Comparison of ENCODE assay signal across 21 cellular contexts in genomic region chr11:133936551-133936950, GRCh38. TPM values are rescaled to one million over a fixed set of nuclear protein-coding genes. Genes with fewer than 3 reads are reported as not detected.
DNase-seq lines count a peak whose midpoint lies in the region; ATAC-seq, FAIRE-seq and TF ChIP-seq lines count a peak whose summit lies in the region.
"Had no signal": no experiment of that assay in that cellular context is flagged by ENCODE, and none has a peak within 500 bp of the region (broad histone marks: within the 10 kb centered on the region; RNA-seq: fewer than 3 reads in every experiment).

No MANE protein-coding gene starts in this region.

- H3K4me1 Mint-ChIP-seq in naive thymus-derived CD4-positive, alpha-beta T cell: peaks cover 0 to 29% (median 4%) of the 10 kb centered on the region in 7 donors
- H3K4me1 Mint-ChIP-seq: GM23338 had no signal

- H3K4me3 ChIP-seq in NT2/D1 (ENCODE audit: insufficient read length, low read depth) (no peak overlapping the region), aorta (ENCODE audit: low read length in 2 of 2) (no peak overlapping the region), brain microvascular endothelial cell (ENCODE audit: low read depth, low read length) (no peak overlapping the region), HepG2 (replicated peaks in 1 of 3; ENCODE audit: insufficient read depth in 1 of 3, low read depth in 2 of 3, low read length in 3 of 3) (no peak overlapping the region)
- no peak overlapping the region for H3K4me3 ChIP-seq in naive thymus-derived CD4-positive, alpha-beta T cell (ENCODE audit: low read length)
- H3K4me3 ChIP-seq: GM23338, Peyer's patch, SJCRH30 had no signal

- H3K9me3 ChIP-seq in NT2/D1 (ENCODE audit: insufficient read depth, low read length) (peaks cover 5% of the 10 kb centered on the region; the same call in 1 of the 2 replicates), aorta (ENCODE audit: control insufficient read depth, low read length) (no peaks in the 10 kb centered on the region), HepG2 (ENCODE audit: low read length) (no peaks in the 10 kb centered on the region)
- H3K9me3 ChIP-seq in naive thymus-derived CD4-positive, alpha-beta T cell (ENCODE audit: control insufficient read depth in 2 of 3, low read length in 3 of 3): no peaks in the 10 kb centered on the region
- H3K9me3 ChIP-seq: Peyer's patch, SJCRH30 had no signal

- POLR2A ChIA-PET in naive thymus-derived CD4-positive, alpha-beta T cell (lab: Charles Lee): no interaction called here
- POLR2A ChIA-PET in HepG2 (lab: Yijun Ruan, JAX): no interaction called here

- peaks cover 0 to 2% (median 0%) of the 10 kb centered on the region in 11 donors for H3K9me3 Mint-ChIP-seq in naive thymus-derived CD4-positive, alpha-beta T cell
- H3K9me3 Mint-ChIP-seq: CD8-positive, alpha-beta T cell; GM23338 had no signal

- WGBS in aorta, 2 donors: 73 to 74% methylated on average over 10 of the region's 10 CpGs
- 21% methylated on average over 2 of the region's 10 CpGs for WGBS in HepG2 (ENCODE audit: low lambda C conversion rate)

- H3K27ac Mint-ChIP-seq in naive thymus-derived CD4-positive, alpha-beta T cell: no peak overlapping the region
- H3K27ac Mint-ChIP-seq: CD8-positive, alpha-beta T cell; GM23338 had no signal

- no peak overlapping the region for H2AFZ ChIP-seq in HepG2 (ENCODE audit: low read length)
- H2AFZ ChIP-seq: GM23338 had no signal

- no peak overlapping the region for H3K4me2 ChIP-seq in HepG2 (ENCODE audit: low read depth, low read length)
- H3K4me2 ChIP-seq: GM23338 had no signal

- peak overlapping the region; percentile 23 for H3K27ac ChIP-seq in angular gyrus (ENCODE audit: low read depth, low read length)
- H3K27ac ChIP-seq in naive thymus-derived CD4-positive, alpha-beta T cell (ENCODE audit: low read depth, low read length): no peak overlapping the region
- no peak overlapping the region for H3K27ac ChIP-seq in aorta (ENCODE audit: low read depth in 1 of 2, low read length in 2 of 2)
- no peak overlapping the region for H3K27ac ChIP-seq in brain microvascular endothelial cell
- H3K27ac ChIP-seq in HepG2 (ENCODE audit: extremely low read length, insufficient read depth, low read length): no peak overlapping the region
- H3K27ac ChIP-seq: Peyer's patch, SJCRH30 had no signal

- H3K27me3 ChIP-seq in NT2/D1 (ENCODE audit: insufficient read depth, insufficient read length) (no peaks in the 10 kb centered on the region), aorta (ENCODE audit: control insufficient read depth in 1 of 2, insufficient read depth in 2 of 2, low read length in 1 of 2) (no peaks in the 10 kb centered on the region), brain microvascular endothelial cell (replicated peaks) (no peaks in the 10 kb centered on the region), HepG2 (ENCODE audit: control insufficient read depth in 1 of 2, insufficient read depth in 2 of 2, low read length in 2 of 2) (peaks cover 3 to 43% of the 10 kb centered on the region in 2 experiments; a peak in 4 of 5 replicates)
- H3K27me3 ChIP-seq in naive thymus-derived CD4-positive, alpha-beta T cell (ENCODE audit: control insufficient read depth in 2 of 2, insufficient read depth in 2 of 2, low read length in 2 of 2): no peaks in the 10 kb centered on the region
- H3K27me3 ChIP-seq: Peyer's patch had no signal

- CTCF ChIA-PET in naive thymus-derived CD4-positive, alpha-beta T cell (lab: Charles Lee): no interaction called here
- CTCF ChIA-PET in HepG2 (lab: Yijun Ruan, JAX; ENCODE audit: low intra/inter-chr PET ratio, low total read pairs): no interaction called here

- no TSS peak for BruUV-seq in HepG2 (replicated peaks; lab: Mats Ljungman, UMichigan)

- TF ChIP-seq POLR2A in HepG2 (IDR thresholded peaks at IDR 0.05; ENCODE audit: insufficient read depth in 1 of 2, low read depth in 2 of 2, low read length in 2 of 2): no peak

- H3K36me3 ChIP-seq in NT2/D1 (ENCODE audit: insufficient read depth, insufficient read length, low read length): peaks cover 28% of the 10 kb centered on the region
- peaks cover 0 to 54% (median 0%) of the 10 kb centered on the region in 3 experiments for H3K36me3 ChIP-seq in naive thymus-derived CD4-positive, alpha-beta T cell (ENCODE audit: control insufficient read depth in 2 of 3, insufficient read depth in 3 of 3, low read length in 3 of 3)
- H3K36me3 ChIP-seq in aorta (ENCODE audit: control insufficient read depth in 1 of 2, insufficient read depth in 2 of 2, low read length in 1 of 2): peaks cover 0 to 2% of the 10 kb centered on the region in 2 donors
- H3K36me3 ChIP-seq in brain microvascular endothelial cell (replicated peaks): no peaks in the 10 kb centered on the region
- H3K36me3 ChIP-seq in HepG2 (replicated peaks in 1 of 2; ENCODE audit: control insufficient read depth in 1 of 2, insufficient read depth in 2 of 2, low read length in 2 of 2): no peaks in the 10 kb centered on the region
- H3K36me3 ChIP-seq: Peyer's patch, SJCRH30 had no signal

- H3K9ac ChIP-seq in NT2/D1 (ENCODE audit: insufficient read length, low read depth) (peak overlapping the region; percentile 42), HepG2 (ENCODE audit: insufficient read depth, low read depth, low read length) (no peak overlapping the region)

- H4K20me1 ChIP-seq in HepG2 (ENCODE audit: insufficient read depth, low read length): 0 out of 2 replicates have a peak, but pooled peaks cover 2% of the 10 kb centered on the region

- no peaks in the 10 kb centered on the region for H3K27me3 Mint-ChIP-seq in naive thymus-derived CD4-positive, alpha-beta T cell

- peaks cover 0 to 39% (median 12%) of the 10 kb centered on the region in 5 donors for H3K36me3 Mint-ChIP-seq in naive thymus-derived CD4-positive, alpha-beta T cell

- peak; percentile 10 for ATAC-seq in naive thymus-derived CD4-positive, alpha-beta T cell
- ATAC-seq in aorta (ENCODE audit: low FRiP score) (peak; percentile 31), HepG2 (no peak; the same call in 2 of the 3 replicates)
- ATAC-seq: CD8-positive, alpha-beta T cell; GM23338 had no signal

- in situ Hi-C loops in brain microvascular endothelial cell (cut with HindIII; ENCODE audit: low pct_ligation_motif_present, low sequenced_read_pairs): no loop called here
- in situ Hi-C loops in HepG2 (cut with HindIII; ENCODE audit: extremely low pct_ligation_motif_present, low pct_unique_long_range_greater_than_20kb): no loop called here

- FAIRE-seq in HepG2 (lab: Jason Lieb, UNC): no peak
- FAIRE-seq: G401.6, GM12892, GM18507 had no signal

- TF ChIP-seq CTCF in brain microvascular endothelial cell (IDR thresholded peaks at IDR 0.05; ENCODE audit: low read depth, low read length, missing control alignments): no peak
- no peak for TF ChIP-seq CTCF in HepG2 (CRISPR knock-in tag; IDR thresholded peaks at IDR 0.05)

- H3K79me2 ChIP-seq in HepG2 (ENCODE audit: insufficient read depth, low read length): no peaks in the 10 kb centered on the region

- DNase-seq in NT2/D1 (ENCODE audit: low read depth, low spot score) (no peak), aorta (no peak), brain microvascular endothelial cell (no peak), HepG2 (ENCODE audit: low spot score) (no peak)
- DNase-seq in naive thymus-derived CD4-positive, alpha-beta T cell: no peak
- no peak for DNase-seq in activated CD4-positive, alpha-beta T cell treated with anti-CD3 and anti-CD28 coated beads, Interleukin-2, amount 50 U/mL, for 48 hours
- DNase-seq: CD8-positive, alpha-beta T cell; HCEC 1CT; IMR-90; NCI-H1105; NCI-H2029 treated with DMSO at 0.1 percent for 48 hours; NCI-H345; NCI-H524 treated with DMSO at 0.1 percent for 48 hours; NCI-H82; Peyer's patch; SJCRH30 had no signal

- intact Hi-C loops in naive thymus-derived CD4-positive, alpha-beta T cell (cut with micrococcal nuclease): no loop called here
- intact Hi-C loops in aorta (cut with DNase I) (no loop called here), HepG2 (cut with micrococcal nuclease; ENCODE audit: unreplicated experiment) (no loop called here)

- TF ChIP-seq EP300 in HepG2 (IDR thresholded peaks at IDR 0.05; ENCODE audit: low read depth in 2 of 2, low read length in 2 of 2) (no peak), HepG2 (CRISPR knock-in tag; IDR thresholded peaks at IDR 0.05; ENCODE audit: borderline replicate concordance) (no peak)

- peaks cover 10% of the 10 kb centered on the region for H3K4me1 ChIP-seq in NT2/D1 (ENCODE audit: insufficient read depth, insufficient read length)
- H3K4me1 ChIP-seq in naive thymus-derived CD4-positive, alpha-beta T cell (ENCODE audit: control insufficient read depth in 2 of 2, insufficient read depth in 2 of 2, low read length in 2 of 2): no peaks in the 10 kb centered on the region
- H3K4me1 ChIP-seq in aorta (ENCODE audit: control insufficient read depth in 1 of 2, insufficient read depth in 2 of 2, low read length in 2 of 2): no peaks in the 10 kb centered on the region
- no peaks in the 10 kb centered on the region for H3K4me1 ChIP-seq in HepG2 (ENCODE audit: insufficient read depth, low read length)
- H3K4me1 ChIP-seq: SJCRH30 had no signal

- H3K4me3 Mint-ChIP-seq in naive thymus-derived CD4-positive, alpha-beta T cell: no peak overlapping the region
- H3K4me3 Mint-ChIP-seq: CD8-positive, alpha-beta T cell; GM23338 had no signal

- no peak for TF ChIP-seq RAD21 in HepG2 (CRISPR knock-in tag; IDR thresholded peaks at IDR 0.05)

RNA-seq across cellular contexts. Expression of gene IGSF9B, which starts 20.2 kb away (rescaled TPM):
- 100 to 1,000 TPM in 1 of 5 experiments, 10 to 100 TPM in 4; 17.6 to 155 (median 24.1) TPM for total RNA-seq in naive thymus-derived CD4-positive, alpha-beta T cell
- polyA plus RNA-seq in naive thymus-derived CD4-positive, alpha-beta T cell: 1 to 10 TPM; 1.2 to 2.3 TPM
- 10 to 100 TPM; 59.7 to 93.9 TPM for total RNA-seq in aorta
- 10 to 100 TPM in 1 of 2 donors, 1 to 10 TPM in 1; 6.5 to 29.7 TPM for polyA plus RNA-seq in aorta
- total RNA-seq in HepG2 (2016; rRNA removed; fragmentation: Illumina TruSeq; extraction: Trizol): not detected in 2 replicates
- total RNA-seq in HepG2 (2016; cell fraction: cytosol; rRNA removed; fragmentation: Illumina TruSeq; extraction: Trizol; ENCODE audit: low read depth): not detected in 2 replicates
- not detected in 2 replicates for total RNA-seq in HepG2 (2016; cell fraction: insoluble cytoplasmic fraction; rRNA removed; fragmentation: Illumina TruSeq; extraction: Trizol)
- 0.09 TPM in 1 of 2 replicates, not detected in the other for total RNA-seq in HepG2 (2016; cell fraction: membrane; rRNA removed; fragmentation: Illumina TruSeq; extraction: Trizol)
- not detected in 2 replicates for total RNA-seq in HepG2 (2016; cell fraction: nucleus; rRNA removed; fragmentation: Illumina TruSeq; extraction: Trizol)
- polyA plus RNA-seq in HepG2 (2011; rRNA removed): not detected in 2 replicates
- not detected in 2 replicates for polyA plus RNA-seq in HepG2 (2011; cell fraction: cytosol; rRNA removed)
- 0.19 and 0.21 TPM in 2 replicates for polyA plus RNA-seq in HepG2 (2011; cell fraction: nucleus; rRNA removed)
- not detected in 2 replicates for polyA plus RNA-seq in HepG2 (2012)
- polyA plus RNA-seq in HepG2 (2016; cell fraction: cytosol; fragmentation: Illumina TruSeq; extraction: Trizol; ENCODE audit: low read depth): not detected in 2 replicates
- polyA plus RNA-seq in HepG2 (2016; cell fraction: insoluble cytoplasmic fraction; fragmentation: Illumina TruSeq; extraction: Trizol; ENCODE audit: low read depth): not detected in 2 replicates
- polyA plus RNA-seq in HepG2 (2016; cell fraction: membrane; fragmentation: Illumina TruSeq; extraction: Trizol; ENCODE audit: low read depth): not detected in 2 replicates
- not detected in 2 replicates for polyA plus RNA-seq in HepG2 (2016; cell fraction: nucleus; fragmentation: Illumina TruSeq; extraction: Trizol; ENCODE audit: insufficient read depth, low read depth)
- polyA minus RNA-seq in HepG2 (2011; rRNA and poly(A)+ RNA removed; ENCODE audit: low replicate concordance): not detected in 2 replicates
- polyA minus RNA-seq in HepG2 (2011; cell fraction: cytosol; rRNA and poly(A)+ RNA removed): not detected in 2 replicates
- polyA minus RNA-seq in HepG2 (2011; cell fraction: nucleus; rRNA and poly(A)+ RNA removed): not detected in 2 replicates
- total RNA-seq: SJCRH30 had no signal

Comparison
In these comparisons a context has a peak if more than half of its experiments do, and no peak if none do; other contexts are left out.
1. RNA of gene IGSF9B, which starts 20.2 kb away (total RNA-seq): 59.7 to 93.9 TPM in aorta and 17.6 to 155 TPM in naive thymus-derived CD4-positive, alpha-beta T cell; 0.09 TPM in HepG2; every median in the first group is over 10 times any median in the second.